Comparison of ENCODE assay signal across 12 cellular contexts in the genomic region with DNA sequence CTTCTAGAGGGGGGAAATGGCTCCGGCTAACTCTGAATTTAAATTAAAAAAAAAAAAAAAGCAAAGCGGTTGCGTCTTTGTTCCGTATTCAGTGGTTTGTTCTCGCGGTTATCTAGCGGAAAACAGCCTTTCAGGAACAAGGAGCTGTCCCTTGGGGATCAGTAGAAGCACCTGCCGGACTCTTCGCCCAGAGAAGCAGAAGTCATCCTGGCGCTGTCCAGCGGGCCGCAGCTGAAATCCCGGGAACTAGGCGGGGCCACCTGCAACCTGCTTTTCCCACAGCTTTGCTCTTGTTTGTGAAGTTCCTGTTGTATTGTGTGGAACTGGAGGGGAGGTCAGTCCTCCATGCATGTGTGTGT. TPM values are rescaled to one million over a fixed set of nuclear protein-coding genes. Genes with fewer than 3 reads are reported as not detected.
DNase-seq lines count a peak whose midpoint lies in the region; ATAC-seq, FAIRE-seq and TF ChIP-seq lines count a peak whose summit lies in the region.
"Had no signal": no experiment of that assay in that cellular context is flagged by ENCODE, and none has a peak within 500 bp of the region (broad histone marks: within the 10 kb centered on the region; RNA-seq: fewer than 3 reads in every experiment).

No MANE protein-coding gene starts in this region.

- H3K9me3 ChIP-seq in K562 (replicated peaks; ENCODE audit: control insufficient read depth, insufficient read depth, low read depth, low read length) = no peaks in the 10 kb centered on the region
- H3K9me3 ChIP-seq: HAP-1 had no signal

- FAIRE-seq in K562 (lab: Jason Lieb, UNC) = no peak

- H3K4me1 Mint-ChIP-seq in activated CD8-positive, alpha-beta memory T cell treated with anti-CD3 and anti-CD28 coated beads, Interleukin-2, amount 10 ng/mL, durations not matched to agents 7 days and 5 days = no peaks in the 10 kb centered on the region

- H3K9me1 ChIP-seq in K562 (ENCODE audit: control insufficient read depth, insufficient read depth, low read length) = no peaks in the 10 kb centered on the region

- H3K4me3 ChIP-seq in K562 (no peak overlapping the region), kidney epithelial cell (ENCODE audit: low read depth, low read length) (no peak overlapping the region)
- H3K4me3 ChIP-seq: HAP-1 had no signal

- H3K9me3 Mint-ChIP-seq in activated CD8-positive, alpha-beta memory T cell treated with anti-CD3 and anti-CD28 coated beads, Interleukin-2, amount 10 ng/mL, durations not matched to agents 7 days and 5 days (ENCODE audit: low read depth) = no peaks in the 10 kb centered on the region

- H3K4me3 Mint-ChIP-seq in activated CD8-positive, alpha-beta memory T cell treated with anti-CD3 and anti-CD28 coated beads, Interleukin-2, amount 10 ng/mL, durations not matched to agents 7 days and 5 days = no peak overlapping the region
- H3K4me3 Mint-ChIP-seq: natural killer cell treated with Interleukin-12 subunit alpha and Interleukin-12 subunit beta and Interleukin-15 and Interleukin-18, amount 100 ng/mL, for 72 hours had no signal

- no peak for TF ChIP-seq POLR2A in K562 (conservative IDR thresholded peaks at IDR 0.05)

- no peak for TF ChIP-seq CTCF in K562 (IDR thresholded peaks at IDR 0.05 in 2 of 3, conservative IDR thresholded peaks at IDR 0.05 in 1 of 3; ENCODE audit: insufficient read depth in 2 of 3, low read depth in 1 of 3, low read length in 3 of 3)
- TF ChIP-seq CTCF in kidney epithelial cell (IDR thresholded peaks at IDR 0.05; ENCODE audit: insufficient read depth, low read length, poor library complexity, severe bottlenecking) = no peak

- H3K27ac ChIP-seq in K562 (ENCODE audit: extremely low read depth, low read depth, low read length) = no peak overlapping the region

- no peaks in the 10 kb centered on the region for H3K4me1 ChIP-seq in K562 (replicated peaks in 1 of 2; ENCODE audit: control insufficient read depth in 2 of 2, insufficient read depth in 2 of 2, low read length in 2 of 2)
- H3K4me1 ChIP-seq: HAP-1 had no signal

- peak; percentile 78 for ATAC-seq in K562
- no peak for ATAC-seq in activated CD8-positive, alpha-beta memory T cell treated with anti-CD3 and anti-CD28 coated beads, Interleukin-2, amount 10 ng/mL, durations not matched to agents 7 days and 5 days
- ATAC-seq: natural killer cell treated with Interleukin-12 subunit alpha and Interleukin-12 subunit beta and Interleukin-15 and Interleukin-18, amount 100 ng/mL, for 72 hours had no signal

- no TSS peak for BruUV-seq in K562 (replicated peaks; lab: Mats Ljungman, UMichigan)

- in situ Hi-C loops in K562 (cut with MboI) = no loop called here

- TF ChIP-seq RAD21 in K562 (CRISPR knock-in tag; conservative IDR thresholded peaks at IDR 0.05 in 1 of 2, IDR thresholded peaks at IDR 0.05 in 1 of 2) = no peak

- 7% methylated on average over 14 of the region's 14 CpGs for WGBS in K562 (ENCODE audit: insufficient coverage, low coverage, missing lambda C conversion rate)

- no peak overlapping the region for H3K9ac ChIP-seq in K562 (ENCODE audit: insufficient read depth in 1 of 2, low read depth in 2 of 2, low read length in 2 of 2)

- H3K4me2 ChIP-seq in K562 (ENCODE audit: insufficient read depth, low read length) = no peak overlapping the region

- H3K27me3 ChIP-seq in K562 (ENCODE audit: control insufficient read depth in 2 of 2, insufficient read depth in 2 of 2, low read length in 2 of 2) (peaks cover 0 to 9% of the 10 kb centered on the region in 2 experiments; a peak in 2 of 5 replicates), kidney epithelial cell (ENCODE audit: control insufficient read depth, insufficient read depth, low read length) (peaks cover 9% of the 10 kb centered on the region)

- H3K36me3 ChIP-seq in K562 (ENCODE audit: control insufficient read depth, insufficient read depth, low read length) = no peaks in the 10 kb centered on the region
- H3K36me3 ChIP-seq in kidney epithelial cell (ENCODE audit: control insufficient read depth, insufficient read depth, low read length) = no peaks in the 10 kb centered on the region
- H3K36me3 ChIP-seq: HAP-1 had no signal

- DNase-seq in AG20443 (ENCODE audit: low spot score) (peak; percentile 75), HT1080 (ENCODE audit: low read depth) (peak; percentile 25), K562 (ENCODE audit: extremely low read depth in 1 of 4, low spot score in 3 of 4) (peak in 2 of 4 experiments; percentile 21 to 29), kidney epithelial cell (ENCODE audit: low read depth) (peak; percentile 45), NCI-H82 treated with DMSO at 0.1 percent for 48 hours (lab: John Stamatoyannopoulos, UW; ENCODE audit: unreplicated experiment) (no peak), middle frontal gyrus (ENCODE audit: extremely low spot score, low spot score) (no peak), NCI-H2107 treated with DMSO at 0.1 percent for 48 hours (lab: John Stamatoyannopoulos, UW; ENCODE audit: unreplicated experiment) (no peak)
- no peak for DNase-seq in activated CD8-positive, alpha-beta memory T cell treated with anti-CD3 and anti-CD28 coated beads, Interleukin-2, amount 10 ng/mL, durations not matched to agents 7 days and 5 days
- DNase-seq: NCI-H1436 treated with DMSO at 0.1 percent for 48 hours, T1000 had no signal

- H3K27ac Mint-ChIP-seq in activated CD8-positive, alpha-beta memory T cell treated with anti-CD3 and anti-CD28 coated beads, Interleukin-2, amount 10 ng/mL, durations not matched to agents 7 days and 5 days = no peak overlapping the region
- H3K27ac Mint-ChIP-seq: natural killer cell treated with Interleukin-12 subunit alpha and Interleukin-12 subunit beta and Interleukin-15 and Interleukin-18, amount 100 ng/mL, for 72 hours had no signal

- intact Hi-C loops in K562 (cut with micrococcal nuclease) = no loop called here

- H3K27me3 Mint-ChIP-seq in activated CD8-positive, alpha-beta memory T cell treated with anti-CD3 and anti-CD28 coated beads, Interleukin-2, amount 10 ng/mL, durations not matched to agents 7 days and 5 days = peaks cover 23% of the 10 kb centered on the region

- CTCF ChIA-PET in K562 (lab: Yijun Ruan, JAX; ENCODE audit: low intra/inter-chr PET ratio) = no interaction called here
- CTCF ChIA-PET in activated CD8-positive, alpha-beta memory T cell treated with anti-CD3 and anti-CD28 coated beads, Interleukin-2, amount 10 ng/mL, durations not matched to agents 7 days and 5 days (lab: Charles Lee) = no interaction called here

- H2AFZ ChIP-seq in K562 (ENCODE audit: low read depth, low read length) = no peak overlapping the region

- POLR2A ChIA-PET in K562 (lab: Yijun Ruan, JAX) = interaction anchor here (0.8 kb wide), 1 partner anchor 11 kb away, joined by 3 read pairs; no protein-coding TSS in a partner anchor

- TF ChIP-seq EP300 in K562 (IDR thresholded peaks at IDR 0.05; ENCODE audit: low read length) = no peak

- no peaks in the 10 kb centered on the region for H4K20me1 ChIP-seq in K562 (replicated peaks; ENCODE audit: control insufficient read depth, insufficient read depth, low read length)

- no peaks in the 10 kb centered on the region for H3K79me2 ChIP-seq in K562 (ENCODE audit: control insufficient read depth, insufficient read depth, low read length)

- no peaks in the 10 kb centered on the region for H3K36me3 Mint-ChIP-seq in activated CD8-positive, alpha-beta memory T cell treated with anti-CD3 and anti-CD28 coated beads, Interleukin-2, amount 10 ng/mL, durations not matched to agents 7 days and 5 days
- H3K36me3 Mint-ChIP-seq: natural killer cell treated with Interleukin-12 subunit alpha and Interleukin-12 subunit beta and Interleukin-15 and Interleukin-18, amount 100 ng/mL, for 72 hours had no signal

RNA-seq across cellular contexts. Expression of gene GJE1, which starts 43.9 kb away (rescaled TPM):
- not detected in 2 replicates for total RNA-seq in HT1080 (2014; rRNA removed; shearing (Covaris generic))
- polyA plus RNA-seq in HT1080 (2015; cell fraction: cytosol; rRNA removed) = not detected in 2 replicates
- not detected in 2 replicates for polyA plus RNA-seq in HT1080 (2015; cell fraction: nucleus; rRNA removed)
- total RNA-seq in K562 (2011; cell fraction: chromatin; rRNA removed; ENCODE audit: low replicate concordance) = not detected in 2 replicates
- not detected in 2 replicates for total RNA-seq in K562 (2011; cell fraction: nucleolus; rRNA removed)
- total RNA-seq in K562 (2011; cell fraction: nucleoplasm; rRNA removed) = not detected in 2 replicates
- total RNA-seq in K562 (2014; rRNA removed) (not detected in 2 replicates), K562 (2014; rRNA removed; fragmentation: Illumina TruSeq; extraction: Trizol) (not detected in 2 replicates), K562 (2015; rRNA removed; fragmentation: Illumina TruSeq; extraction: Trizol) (not detected in 2 replicates), K562 (2021) (not detected in 2 replicates), kidney epithelial cell (not detected in 2 replicates)
- polyA plus RNA-seq in K562 (2011; rRNA removed) (not detected in 2 replicates), K562 (2014; fragmentation: Illumina TruSeq; extraction: Trizol) (not detected in 2 replicates), K562 (2014; fragmentation: Nextera tagmentation; extraction: Ambion mirVana) (not detected), K562 (2014; rRNA removed) (not detected in 2 replicates)
- not detected in 2 replicates for polyA plus RNA-seq in K562 (2011; cell fraction: cytosol; rRNA removed)
- polyA plus RNA-seq in K562 (2011; cell fraction: nucleus; rRNA removed) = not detected in 2 replicates
- not detected in 2 replicates for polyA plus RNA-seq in K562 (2012)
- polyA minus RNA-seq in K562 (2011; rRNA and poly(A)+ RNA removed) = not detected in 2 replicates
- polyA minus RNA-seq in K562 (2011; cell fraction: cytosol; rRNA and poly(A)+ RNA removed) = not detected in 2 replicates
- polyA minus RNA-seq in K562 (2011; cell fraction: nucleus; rRNA and poly(A)+ RNA removed) = not detected in 2 replicates
- not detected for total RNA-seq in activated CD8-positive, alpha-beta memory T cell treated with anti-CD3 and anti-CD28 coated beads, Interleukin-2, amount 10 ng/mL, durations not matched to agents 7 days and 5 days
- total RNA-seq: natural killer cell treated with Interleukin-12 subunit alpha and Interleukin-12 subunit beta and Interleukin-15 and Interleukin-18, amount 100 ng/mL, for 72 hours had no signal

RNA-seq across cellular contexts. Expression of gene NMBR, which starts 58.1 kb away (rescaled TPM):
- total RNA-seq in HT1080 (2014; rRNA removed; shearing (Covaris generic)) = not detected in 2 replicates
- 0.24 TPM in 1 of 2 replicates, not detected in the other for polyA plus RNA-seq in HT1080 (2015; cell fraction: cytosol; rRNA removed)
- not detected in 2 replicates for polyA plus RNA-seq in HT1080 (2015; cell fraction: nucleus; rRNA removed)
- total RNA-seq in K562 (2011; cell fraction: chromatin; rRNA removed; ENCODE audit: low replicate concordance) = not detected in 2 replicates
- not detected in 2 replicates for total RNA-seq in K562 (2011; cell fraction: nucleolus; rRNA removed)
- not detected in 2 replicates for total RNA-seq in K562 (2011; cell fraction: nucleoplasm; rRNA removed)
- not detected in 2 replicates for total RNA-seq in K562 (2014; rRNA removed)
- total RNA-seq in K562 (2014; rRNA removed; fragmentation: Illumina TruSeq; extraction: Trizol) = not detected in 2 replicates
- total RNA-seq in K562 (2015; rRNA removed; fragmentation: Illumina TruSeq; extraction: Trizol) = not detected in 2 replicates
- total RNA-seq in K562 (2021) = not detected in 2 replicates
- polyA plus RNA-seq in K562 (2011; rRNA removed) = not detected in 2 replicates
- not detected in 2 replicates for polyA plus RNA-seq in K562 (2011; cell fraction: cytosol; rRNA removed)
- polyA plus RNA-seq in K562 (2011; cell fraction: nucleus; rRNA removed) = not detected in 2 replicates
- not detected in 2 replicates for polyA plus RNA-seq in K562 (2012)
- polyA plus RNA-seq in K562 (2014; fragmentation: Illumina TruSeq; extraction: Trizol) = not detected in 2 replicates
- not detected for polyA plus RNA-seq in K562 (2014; fragmentation: Nextera tagmentation; extraction: Ambion mirVana)
- polyA plus RNA-seq in K562 (2014; rRNA removed) = not detected in 2 replicates
- not detected in 2 replicates for polyA minus RNA-seq in K562 (2011; rRNA and poly(A)+ RNA removed)
- polyA minus RNA-seq in K562 (2011; cell fraction: cytosol; rRNA and poly(A)+ RNA removed) = not detected in 2 replicates
- polyA minus RNA-seq in K562 (2011; cell fraction: nucleus; rRNA and poly(A)+ RNA removed) = not detected in 2 replicates
- not detected in 2 replicates for total RNA-seq in kidney epithelial cell
- total RNA-seq in activated CD8-positive, alpha-beta memory T cell treated with anti-CD3 and anti-CD28 coated beads, Interleukin-2, amount 10 ng/mL, durations not matched to agents 7 days and 5 days = not detected
- total RNA-seq: natural killer cell treated with Interleukin-12 subunit alpha and Interleukin-12 subunit beta and Interleukin-15 and Interleukin-18, amount 100 ng/mL, for 72 hours had no signal

RNA-seq across cellular contexts. Expression of gene VTA1, which starts 58.2 kb away (rescaled TPM):
- total RNA-seq in HT1080 (2014; rRNA removed; shearing (Covaris generic)) = 66.1 and 83.5 TPM in 2 replicates
- polyA plus RNA-seq in HT1080 (2015; cell fraction: cytosol; rRNA removed) = 102 and 114 TPM in 2 replicates
- 95.3 and 121 TPM in 2 replicates for polyA plus RNA-seq in HT1080 (2015; cell fraction: nucleus; rRNA removed)
- 21.6 and 31.6 TPM in 2 replicates for total RNA-seq in K562 (2011; cell fraction: chromatin; rRNA removed; ENCODE audit: low replicate concordance)
- 6.0 and 11.2 TPM in 2 replicates for total RNA-seq in K562 (2011; cell fraction: nucleolus; rRNA removed)
- 17.5 and 23.1 TPM in 2 replicates for total RNA-seq in K562 (2011; cell fraction: nucleoplasm; rRNA removed)
- 47.8 and 56.8 TPM in 2 replicates for total RNA-seq in K562 (2014; rRNA removed)
- 84.6 and 92.9 TPM in 2 replicates for total RNA-seq in K562 (2014; rRNA removed; fragmentation: Illumina TruSeq; extraction: Trizol)
- 77.1 and 83.9 TPM in 2 replicates for total RNA-seq in K562 (2015; rRNA removed; fragmentation: Illumina TruSeq; extraction: Trizol)
- 59.8 and 66.2 TPM in 2 replicates for total RNA-seq in K562 (2021)
- 109 and 137 TPM in 2 replicates for polyA plus RNA-seq in K562 (2011; rRNA removed)
- polyA plus RNA-seq in K562 (2011; cell fraction: cytosol; rRNA removed) = 72.1 and 78.2 TPM in 2 replicates
- polyA plus RNA-seq in K562 (2011; cell fraction: nucleus; rRNA removed) = 23.4 and 34.0 TPM in 2 replicates
- polyA plus RNA-seq in K562 (2012) = 56.4 and 60.0 TPM in 2 replicates
- 91.7 and 120 TPM in 2 replicates for polyA plus RNA-seq in K562 (2014; fragmentation: Illumina TruSeq; extraction: Trizol)
- polyA plus RNA-seq in K562 (2014; fragmentation: Nextera tagmentation; extraction: Ambion mirVana) = 100 to 1,000 TPM; 163 to 182 TPM
- polyA plus RNA-seq in K562 (2014; rRNA removed) = 65.5 and 67.4 TPM in 2 replicates
- 133 and 157 TPM in 2 replicates for polyA minus RNA-seq in K562 (2011; rRNA and poly(A)+ RNA removed)
- 37.9 and 56.0 TPM in 2 replicates for polyA minus RNA-seq in K562 (2011; cell fraction: cytosol; rRNA and poly(A)+ RNA removed)
- polyA minus RNA-seq in K562 (2011; cell fraction: nucleus; rRNA and poly(A)+ RNA removed) = 14.8 and 26.5 TPM in 2 replicates
- total RNA-seq in kidney epithelial cell = 49.9 and 54.4 TPM in 2 replicates
- 10 to 100 TPM; 31.7 to 42.3 TPM for total RNA-seq in activated CD8-positive, alpha-beta memory T cell treated with anti-CD3 and anti-CD28 coated beads, Interleukin-2, amount 10 ng/mL, durations not matched to agents 7 days and 5 days

Comparison
In these comparisons a context has a peak if more than half of its experiments do, and no peak if none do; other contexts are left out.
1. DNase-seq: peak in AG20443 (single experiment), HT1080 (single experiment) and kidney epithelial cell (single experiment); none in activated CD8-positive, alpha-beta memory T cell treated with anti-CD3 and anti-CD28 coated beads, Interleukin-2, amount 10 ng/mL, durations not matched to agents 7 days and 5 days (single experiment), NCI-H82 treated with DMSO at 0.1 percent for 48 hours (single experiment), middle frontal gyrus (single experiment) and NCI-H2107 treated with DMSO at 0.1 percent for 48 hours (single experiment).